Comparison of ENCODE assay signal across 14 cellular contexts in genomic region chr18:58793361-58793760, GRCh38.
A peak's percentile ranks its signal among the peaks of the same experiment; 100 is the strongest.
DNase-seq lines count a peak whose midpoint lies in the region; ATAC-seq and TF ChIP-seq lines count a peak whose summit lies in the region.
"Had no signal": no experiment of that assay in that cellular context is flagged by ENCODE, and none has a peak within 500 bp of the region (broad histone marks: within the 10 kb centered on the region; RNA-seq: fewer than 3 reads in every experiment).

No MANE protein-coding gene starts in this region.

- DNase-seq in AG10803 (ENCODE audit: low read depth) (peak; percentile 99), LNCaP clone FGC (ENCODE audit: low read depth) (peak; percentile 63), chondrocyte (ENCODE audit: low spot score) (no peak), lung (ENCODE audit: low spot score) (no peak), NCI-H1048 (lab: John Stamatoyannopoulos, UW) (no peak), WERI-Rb-1 (no peak), GOT3 (lab: John Stamatoyannopoulos, UW) (no peak)
- DNase-seq: activated CD4-positive, alpha-beta T cell treated with anti-CD3 and anti-CD28 coated beads, Interleukin-2, amount 50 U/mL, for 48 hours; C1 segment of cervical spinal cord; NCI-H526 treated with DMSO at 0.1 percent for 48 hours; nucleus accumbens; stimulated activated CD4-positive, alpha-beta T cell treated with anti-CD3 and anti-CD28 coated beads, Interleukin-4, amount 100 ng/mL, for 4 hours had no signal

- H3K4me3 ChIP-seq in AG10803 (ENCODE audit: low read length): no peak overlapping the region
- no peak overlapping the region for H3K4me3 ChIP-seq in LNCaP clone FGC (ENCODE audit: low read depth, low read length)
- H3K4me3 ChIP-seq in lung: no peak overlapping the region
- H3K4me3 ChIP-seq in WERI-Rb-1 (ENCODE audit: low read depth, low read length): no peak overlapping the region

- H3K4me1 ChIP-seq in lung (ENCODE audit: control insufficient read depth in 2 of 2, insufficient read depth in 2 of 2, low read length in 2 of 2): peaks cover 0 to 13% of the 10 kb centered on the region in 2 donors

- H3K27me3 ChIP-seq in lung (ENCODE audit: control insufficient read depth, insufficient read depth) (no peaks in the 10 kb centered on the region), WERI-Rb-1 (ENCODE audit: insufficient read depth, low read depth, severe bottlenecking) (no peaks in the 10 kb centered on the region)

- ATAC-seq in lung (ENCODE audit: insufficient read depth, low FRiP score) (peak; percentile 15), HG02981 (IDR thresholded peaks at IDR 0.05; ENCODE audit: unreplicated experiment) (no peak)
- ATAC-seq: activated naive CD4-positive, alpha-beta T cell treated with anti-CD3 and anti-CD28 coated beads, Interleukin-2, amount 50 U/mL, for 72 hours had no signal

- no peak overlapping the region for H3K4me3 Mint-ChIP-seq in chondrocyte (ENCODE audit: unreplicated experiment)

- peaks cover 35% of the 10 kb centered on the region for H3K4me1 Mint-ChIP-seq in chondrocyte (ENCODE audit: low read depth)

- H3K27ac ChIP-seq in lung (ENCODE audit: low read depth in 1 of 2, low read length in 1 of 2) (no peak overlapping the region), WERI-Rb-1 (no peak overlapping the region)

- H3K9me3 ChIP-seq in lung (ENCODE audit: control insufficient read depth in 2 of 2, insufficient read depth in 1 of 2, low read length in 1 of 2): no peaks in the 10 kb centered on the region
- peaks cover 2% of the 10 kb centered on the region for H3K9me3 ChIP-seq in WERI-Rb-1 (ENCODE audit: severe bottlenecking)

- 67 to 68% methylated on average over 1 of the region's 1 CpG for WGBS in lung, 2 donors

- peaks cover 4% of the 10 kb centered on the region for H3K9me3 Mint-ChIP-seq in chondrocyte (ENCODE audit: low read depth)
- H3K9me3 Mint-ChIP-seq: activated naive CD4-positive, alpha-beta T cell treated with anti-CD3 and anti-CD28 coated beads, Interleukin-2, amount 50 U/mL, for 72 hours had no signal

- H3K36me3 Mint-ChIP-seq in chondrocyte (ENCODE audit: low read depth): no peaks in the 10 kb centered on the region
- H3K36me3 Mint-ChIP-seq: activated naive CD4-positive, alpha-beta T cell treated with anti-CD3 and anti-CD28 coated beads, Interleukin-2, amount 50 U/mL, for 72 hours had no signal

- H3K36me3 ChIP-seq in lung (ENCODE audit: control insufficient read depth in 2 of 2, insufficient read depth in 2 of 2, low read length in 2 of 2) (no peaks in the 10 kb centered on the region), WERI-Rb-1 (no peaks in the 10 kb centered on the region)

- peak overlapping the region; percentile 69 for H3K27ac Mint-ChIP-seq in chondrocyte (ENCODE audit: unreplicated experiment)
- H3K27ac Mint-ChIP-seq: activated naive CD4-positive, alpha-beta T cell treated with anti-CD3 and anti-CD28 coated beads, Interleukin-2, amount 50 U/mL, for 72 hours had no signal

- TF ChIP-seq CTCF in AG10803 (conservative IDR thresholded peaks at IDR 0.05; ENCODE audit: low read length) (no peak), LNCaP clone FGC (IDR thresholded peaks at IDR 0.05; ENCODE audit: control insufficient read depth, extremely low read depth, insufficient read depth) (no peak), chondrocyte (IDR thresholded peaks at IDR 0.05) (no peak), lung (IDR thresholded peaks at IDR 0.05; ENCODE audit: control extremely low read depth, extremely low read depth) (no peak), WERI-Rb-1 (IDR thresholded peaks at IDR 0.05; ENCODE audit: low read depth, low read length) (no peak)

- no peaks in the 10 kb centered on the region for H3K27me3 Mint-ChIP-seq in chondrocyte (ENCODE audit: low read depth)

Comparison
In these comparisons a context has a peak if more than half of its experiments do, and no peak if none do; other contexts are left out.
1. DNase-seq: peak in AG10803 (single experiment) and LNCaP clone FGC (single experiment); none in chondrocyte (single experiment), lung (single experiment), NCI-H1048 (single experiment), WERI-Rb-1 (single experiment) and GOT3 (single experiment).